ENCODE assay signal across 26 cellular contexts in the genomic region with DNA sequence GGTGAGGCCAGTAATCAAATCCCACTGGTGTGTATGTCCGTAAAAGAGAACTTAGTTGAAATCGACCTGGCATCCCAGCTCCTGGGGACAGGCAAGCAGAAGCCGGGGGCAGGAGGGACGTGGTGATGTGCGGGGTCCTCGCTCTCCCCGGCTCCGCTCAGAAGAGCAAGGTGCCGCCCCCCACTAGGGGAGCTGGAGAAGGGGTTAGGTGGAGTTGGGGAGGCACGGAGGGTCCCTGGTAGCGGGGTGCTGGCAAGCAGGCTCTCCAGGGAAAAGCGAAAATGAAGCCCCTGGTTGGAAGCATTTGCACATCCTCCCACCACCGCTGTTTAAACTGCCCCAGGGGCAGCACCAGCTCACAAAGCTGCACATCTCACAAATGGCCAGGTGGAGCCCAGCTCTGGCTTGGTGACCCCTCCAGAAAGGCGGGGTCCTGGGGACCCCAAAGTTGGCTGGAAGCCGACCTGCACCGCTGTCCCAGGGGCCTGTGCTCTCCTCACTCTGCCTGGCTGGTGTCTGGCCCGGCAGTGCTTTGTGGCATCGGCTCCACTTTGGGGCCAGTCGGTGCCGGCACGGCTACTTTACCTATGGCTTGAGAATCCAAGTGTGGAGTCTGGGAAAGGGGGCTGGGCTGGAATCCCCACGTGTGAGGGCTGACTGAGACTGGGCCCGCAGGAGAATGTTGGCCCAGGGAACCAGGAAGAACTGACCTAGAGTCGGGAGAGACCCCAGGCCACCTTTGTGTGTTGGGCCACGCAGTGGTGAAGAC. TPM values are rescaled to one million over a fixed set of nuclear protein-coding genes. Genes with fewer than 3 reads are reported as not detected.
"Had no signal": no experiment of that assay in that cellular context is flagged by ENCODE, and none has a peak within 500 bp of the region (broad histone marks: within the 10 kb centered on the region; RNA-seq: fewer than 3 reads in every experiment).

No MANE protein-coding gene starts in this region.

- DNase-seq: activated CD4-positive, alpha-beta memory T cell treated with anti-CD3 and anti-CD28 coated beads for 36 hours; activated CD4-positive, alpha-beta T cell treated with anti-CD3 and anti-CD28 coated beads, Interleukin-2, amount 10 ng/mL, durations not matched to agents 24 days and 14 days; activated naive CD4-positive, alpha-beta T cell; activated naive CD8-positive, alpha-beta T cell treated with anti-CD3 and anti-CD28 coated beads for 36 hours; activated T-cell treated with anti-CD3 and anti-CD28 coated beads, Interleukin-2, amount 50 U/mL, for 4 hours; amniotic stem cell; brain microvascular endothelial cell; caudate nucleus; cortex of kidney; effector memory CD8-positive, alpha-beta T cell; erythroblast; gastrocnemius medialis; glutamatergic neuron; kidney; lower lobe of right lung; mesenchymal stem cell; natural killer cell; stimulated activated CD4-positive, alpha-beta T cell treated with anti-CD3 and anti-CD28 coated beads, Interleukin-15, amount 100 ng/mL, for 24 hours; stimulated activated CD4-positive, alpha-beta T cell treated with anti-CD3 and anti-CD28 coated beads, Interleukin-2, amount 100 ng/mL, for 24 hours; stimulated activated naive B cell treated with anti-CD40 and anti-IgM and Interleukin-4, amounts not matched to agents 10 μg/mL and 1 μg/mL and 100 μg/mL, for 72 hours had no signal

- H3K36me3 Mint-ChIP-seq: activated CD4-positive, alpha-beta memory T cell treated with anti-CD3 and anti-CD28 coated beads for 36 hours; activated naive CD8-positive, alpha-beta T cell treated with anti-CD3 and anti-CD28 coated beads for 36 hours; natural killer cell; neural progenitor cell; stimulated activated naive B cell treated with anti-CD40 and anti-IgM and Interleukin-4, amounts not matched to agents 10 μg/mL and 1 μg/mL and 100 μg/mL, for 72 hours had no signal

- H3K4me3 ChIP-seq: gastrocnemius medialis, hepatocyte, lower lobe of right lung, neural progenitor cell, smooth muscle cell, tibial nerve, vagina had no signal

- H3K9me3 Mint-ChIP-seq: activated CD4-positive, alpha-beta memory T cell treated with anti-CD3 and anti-CD28 coated beads for 36 hours; activated CD4-positive, alpha-beta T cell treated with anti-CD3 and anti-CD28 coated beads, Interleukin-2, amount 10 ng/mL, durations not matched to agents 24 days and 14 days; activated naive CD8-positive, alpha-beta T cell treated with anti-CD3 and anti-CD28 coated beads for 36 hours; activated T-cell treated with anti-CD3 and anti-CD28 coated beads, Interleukin-2, amount 50 U/mL, for 4 hours; activated T-helper 17 cell treated with anti-CD3 and anti-CD28 coated beads, Interleukin-2, amount 50 U/mL, for 72 hours; effector memory CD8-positive, alpha-beta T cell; natural killer cell; neural progenitor cell had no signal

- H3K27ac Mint-ChIP-seq: activated CD4-positive, alpha-beta memory T cell treated with anti-CD3 and anti-CD28 coated beads for 36 hours; activated CD4-positive, alpha-beta T cell treated with anti-CD3 and anti-CD28 coated beads, Interleukin-2, amount 10 ng/mL, durations not matched to agents 24 days and 14 days; activated naive CD8-positive, alpha-beta T cell treated with anti-CD3 and anti-CD28 coated beads for 36 hours; activated T-helper 17 cell treated with anti-CD3 and anti-CD28 coated beads, Interleukin-2, amount 50 U/mL, for 72 hours; effector memory CD8-positive, alpha-beta T cell; natural killer cell; neural progenitor cell; stimulated activated naive B cell treated with anti-CD40 and anti-IgM and Interleukin-4, amounts not matched to agents 10 μg/mL and 1 μg/mL and 100 μg/mL, for 72 hours had no signal

- H3K4me1 ChIP-seq: gastrocnemius medialis had no signal

- ATAC-seq: activated T-cell treated with anti-CD3 and anti-CD28 coated beads, Interleukin-2, amount 50 U/mL, for 4 hours; activated T-helper 17 cell treated with anti-CD3 and anti-CD28 coated beads, Interleukin-2, amount 50 U/mL, for 72 hours; effector memory CD8-positive, alpha-beta T cell; gastrocnemius medialis; stimulated activated naive B cell treated with anti-CD40 and anti-IgM and Interleukin-4, amounts not matched to agents 10 μg/mL and 1 μg/mL and 100 μg/mL, for 72 hours had no signal

- H3K9me3 ChIP-seq: gastrocnemius medialis, lower lobe of right lung, tibial nerve, vagina had no signal

- H3K4me3 Mint-ChIP-seq: activated CD4-positive, alpha-beta memory T cell treated with anti-CD3 and anti-CD28 coated beads for 36 hours; activated CD4-positive, alpha-beta T cell treated with anti-CD3 and anti-CD28 coated beads, Interleukin-2, amount 10 ng/mL, durations not matched to agents 24 days and 14 days; activated naive CD8-positive, alpha-beta T cell treated with anti-CD3 and anti-CD28 coated beads for 36 hours; activated T-cell treated with anti-CD3 and anti-CD28 coated beads, Interleukin-2, amount 50 U/mL, for 4 hours; activated T-helper 17 cell treated with anti-CD3 and anti-CD28 coated beads, Interleukin-2, amount 50 U/mL, for 72 hours; effector memory CD8-positive, alpha-beta T cell; natural killer cell; stimulated activated naive B cell treated with anti-CD40 and anti-IgM and Interleukin-4, amounts not matched to agents 10 μg/mL and 1 μg/mL and 100 μg/mL, for 72 hours had no signal

- H3K27me3 ChIP-seq: brain microvascular endothelial cell, vagina had no signal

- H3K36me3 ChIP-seq: brain microvascular endothelial cell, gastrocnemius medialis, lower lobe of right lung, neural progenitor cell, tibial nerve, vagina had no signal

- H3K27ac ChIP-seq: brain microvascular endothelial cell, gastrocnemius medialis, hepatocyte, lower lobe of right lung, neural progenitor cell, tibial nerve, vagina had no signal

RNA-seq across cellular contexts. Expression of a gene that starts 2.9 kb away (rescaled TPM):
- total RNA-seq: activated CD4-positive, alpha-beta T cell treated with anti-CD3 and anti-CD28 coated beads, Interleukin-2, amount 10 ng/mL, durations not matched to agents 24 days and 14 days; activated T-helper 17 cell treated with anti-CD3 and anti-CD28 coated beads, Interleukin-2, amount 50 U/mL, for 72 hours; vagina had no signal
